In genomic region chr15:62873203-62873602, GRCh38 we compare ENCODE assay signal across 18 cellular contexts.
DNase-seq lines count a peak whose midpoint lies in the region; ATAC-seq and TF ChIP-seq lines count a peak whose summit lies in the region.
"Had no signal": no experiment of that assay in that cellular context is flagged by ENCODE, and none has a peak within 500 bp of the region (broad histone marks: within the 10 kb centered on the region; RNA-seq: fewer than 3 reads in every experiment).

No MANE protein-coding gene starts in this region.

- H4K91ac ChIP-seq in trophoblast cell (ENCODE audit: low read depth, low read length), result peak overlapping the region; percentile 91

- H3K27ac Mint-ChIP-seq in immature natural killer cell, result no peak overlapping the region
- H3K27ac Mint-ChIP-seq: CD4-positive, CD25-positive, alpha-beta regulatory T cell had no signal

- H3K9me3 ChIP-seq in RWPE2 (ENCODE audit: severe bottlenecking), result no peaks in the 10 kb centered on the region
- H3K9me3 ChIP-seq in esophagus muscularis mucosa, result no peaks in the 10 kb centered on the region
- peaks cover 2% of the 10 kb centered on the region for H3K9me3 ChIP-seq in trophoblast cell (ENCODE audit: insufficient read depth, low read depth, low read length)
- H3K9me3 ChIP-seq: BE2C had no signal

- H2BK120ac ChIP-seq in trophoblast cell (ENCODE audit: insufficient read depth, low read length, poor library complexity), result peak overlapping the region; percentile 99

- WGBS in esophagus muscularis mucosa, result 85% methylated on average over 2 of the region's 5 CpGs
- no CpG with 5 or more reads among the region's 5 CpGs for WGBS in trophoblast cell (ENCODE audit: extremely low coverage, insufficient coverage, insufficient read length)

- H3K27ac ChIP-seq in RWPE2 (ENCODE audit: poor library complexity, severe bottlenecking) (no peak overlapping the region), esophagus muscularis mucosa (replicated peaks in 1 of 4) (peak overlapping the region; percentile 83 to 88 (median 86)), trophoblast cell (ENCODE audit: low read depth, low read length) (peak overlapping the region; percentile 98)

- H3K14ac ChIP-seq in trophoblast cell (ENCODE audit: low read length), result peak overlapping the region; percentile 91

- H3K36me3 ChIP-seq in RWPE2 (ENCODE audit: low read depth) (no peaks in the 10 kb centered on the region), esophagus muscularis mucosa (no peaks in the 10 kb centered on the region), trophoblast cell (ENCODE audit: control insufficient read depth in 1 of 2, insufficient read depth in 2 of 2, low read length in 2 of 2) (no peaks in the 10 kb centered on the region)
- H3K36me3 ChIP-seq: BE2C had no signal

- H3K4me1 ChIP-seq in RWPE2 (ENCODE audit: insufficient read depth, poor library complexity, severe bottlenecking) (no peaks in the 10 kb centered on the region), esophagus muscularis mucosa (peaks cover 20 to 71% (median 60%) of the 10 kb centered on the region in 4 donors), trophoblast cell (ENCODE audit: control insufficient read depth in 1 of 2, insufficient read depth in 2 of 2, low read length in 2 of 2) (peaks cover 20 to 36% of the 10 kb centered on the region in 2 experiments)

- DNase-seq in AG10803 (ENCODE audit: low read depth) (peak; percentile 9), RWPE2 (ENCODE audit: low spot score) (no peak), esophagus muscularis mucosa (ENCODE audit: extremely low spot score) (no peak), trophoblast cell (peak in 1 of 2 donors; percentile 72), immature natural killer cell (no peak), GOT3 (lab: John Stamatoyannopoulos, UW) (no peak)
- DNase-seq in activated CD4-positive, CD25-positive, alpha-beta regulatory T cell (lab: John Stamatoyannopoulos, UW), result no peak
- DNase-seq: 8988T; BE2C; CD4-positive, CD25-positive, alpha-beta regulatory T cell; COR-L47; KG1; NCI-H1105 treated with DMSO at 0.1 percent for 48 hours; NCI-H1694; NCI-H510A; NCI-H748 treated with DMSO at 0.1 percent for 48 hours; SHP77 had no signal

- no peak for TF ChIP-seq POLR2A in esophagus muscularis mucosa (IDR thresholded peaks at IDR 0.05; ENCODE audit: low read depth)

- H3K36me3 Mint-ChIP-seq in immature natural killer cell, result no peaks in the 10 kb centered on the region
- H3K36me3 Mint-ChIP-seq: CD4-positive, CD25-positive, alpha-beta regulatory T cell had no signal

- H3K9ac ChIP-seq in trophoblast cell (ENCODE audit: low read length), result no peak overlapping the region

- H3K27me3 Mint-ChIP-seq in immature natural killer cell (ENCODE audit: low read depth in 3 of 3), result peaks cover 2 to 5% (median 3%) of the 10 kb centered on the region in 3 donors

- TF ChIP-seq CTCF in AG10803 (conservative IDR thresholded peaks at IDR 0.05; ENCODE audit: low read length) (no peak), RWPE2 (IDR thresholded peaks at IDR 0.05; ENCODE audit: poor library complexity, severe bottlenecking) (no peak), esophagus muscularis mucosa (IDR thresholded peaks at IDR 0.05) (no peak)

- H3K4me3 Mint-ChIP-seq in immature natural killer cell, result no peak overlapping the region
- H3K4me3 Mint-ChIP-seq: CD4-positive, CD25-positive, alpha-beta regulatory T cell had no signal

- TF ChIP-seq EP300 in esophagus muscularis mucosa (IDR thresholded peaks at IDR 0.05), result no peak

- ATAC-seq in RWPE2 (ENCODE audit: low read depth) (0 out of 3 replicates have a peak, but pooled peaks have one; percentile 27), HG02973 (IDR thresholded peaks at IDR 0.05; ENCODE audit: unreplicated experiment) (no peak)

- peak overlapping the region; percentile 87 for H4K8ac ChIP-seq in trophoblast cell (ENCODE audit: low read depth, low read length)

- H3K4me2 ChIP-seq in trophoblast cell (ENCODE audit: low read length), result no peak overlapping the region

- H3K27me3 ChIP-seq in RWPE2 (ENCODE audit: insufficient read depth, poor library complexity, severe bottlenecking) (no peaks in the 10 kb centered on the region), esophagus muscularis mucosa (no peaks in the 10 kb centered on the region), trophoblast cell (ENCODE audit: insufficient read depth, low read length) (no peaks in the 10 kb centered on the region)
- H3K27me3 ChIP-seq: BE2C had no signal

- peak overlapping the region; percentile 75 for H2BK5ac ChIP-seq in trophoblast cell (ENCODE audit: low read depth, low read length, poor library complexity)

- no peaks in the 10 kb centered on the region for H3K4me1 Mint-ChIP-seq in immature natural killer cell
- H3K4me1 Mint-ChIP-seq: CD4-positive, CD25-positive, alpha-beta regulatory T cell had no signal

- H4K12ac ChIP-seq in trophoblast cell (ENCODE audit: low read depth, low read length), result peak overlapping the region; percentile 40

- no peaks in the 10 kb centered on the region for H3K9me3 Mint-ChIP-seq in immature natural killer cell

- H2AK5ac ChIP-seq in trophoblast cell (ENCODE audit: low read length), result peak overlapping the region; percentile 42

- peak overlapping the region; percentile 98 for H2BK12ac ChIP-seq in trophoblast cell (ENCODE audit: low read length)

- H3K4ac ChIP-seq in trophoblast cell (ENCODE audit: low read depth, low read length), result peak overlapping the region; percentile 38

- H3K79me2 ChIP-seq in trophoblast cell (ENCODE audit: control insufficient read depth, insufficient read depth, low read length, poor library complexity), result peaks cover 23% of the 10 kb centered on the region

- no peak overlapping the region for H3K4me3 ChIP-seq in AG10803 (ENCODE audit: low read length)
- no peak overlapping the region for H3K4me3 ChIP-seq in RWPE2 (ENCODE audit: severe bottlenecking)
- no peak overlapping the region for H3K4me3 ChIP-seq in esophagus muscularis mucosa
- no peak overlapping the region for H3K4me3 ChIP-seq in trophoblast cell (ENCODE audit: low read depth, low read length)

- no peak overlapping the region for H3K23ac ChIP-seq in trophoblast cell (ENCODE audit: low read length)

- H3K18ac ChIP-seq in trophoblast cell (ENCODE audit: low read length), result peak overlapping the region; percentile 78

- intact Hi-C loops in esophagus muscularis mucosa (cut with DNase I), result no loop called here

- H3K79me1 ChIP-seq in trophoblast cell (ENCODE audit: low read length), result peaks cover 60% of the 10 kb centered on the region

- peak overlapping the region; percentile 15 for H2AFZ ChIP-seq in trophoblast cell (ENCODE audit: insufficient read depth, low read length, poor library complexity)
